Comparison of ENCODE assay signal across 8 cellular contexts in the genomic region with DNA sequence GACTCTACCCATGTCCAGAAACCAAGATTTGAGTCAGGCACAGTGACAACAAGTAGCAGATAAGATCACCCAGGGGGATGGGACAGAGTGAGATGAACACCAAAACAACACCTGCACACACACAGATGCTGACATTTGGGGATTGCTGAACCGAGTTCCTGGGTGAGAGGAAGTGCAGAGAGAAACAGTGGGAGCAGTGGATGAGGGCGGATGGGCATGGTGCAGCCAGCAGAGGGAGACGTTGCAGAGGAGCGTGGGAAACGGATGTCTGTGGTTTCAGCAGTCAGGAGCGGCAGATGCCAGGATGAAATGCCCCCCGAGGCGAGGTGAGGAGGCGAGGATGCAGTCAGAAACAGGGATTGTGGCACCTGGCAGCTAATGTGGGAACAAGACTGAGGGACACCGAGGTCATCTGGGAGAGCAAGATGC.
DNase-seq lines count a peak whose midpoint lies in the region; ATAC-seq and TF ChIP-seq lines count a peak whose summit lies in the region.

No MANE protein-coding gene starts in this region.

- ATAC-seq in activated T-helper 17 cell treated with anti-CD3 and anti-CD28 coated beads, Interleukin-2, amount 50 U/mL, for 72 hours (replicated peaks) = peak; percentile 31
- no peak for ATAC-seq in naive thymus-derived CD8-positive, alpha-beta T cell
- no peak for ATAC-seq in HG03378 (IDR thresholded peaks at IDR 0.05; ENCODE audit: unreplicated experiment)
- ATAC-seq in activated CD8-positive, alpha-beta memory T cell treated with anti-CD3 and anti-CD28 coated beads, Interleukin-2, amount 10 ng/mL, durations not matched to agents 7 days and 5 days = no peak

- H3K27ac Mint-ChIP-seq in HFFc6 = no peak overlapping the region; the same call in 1 of the 2 replicates
- peak overlapping the region; percentile 18 for H3K27ac Mint-ChIP-seq in activated T-helper 17 cell treated with anti-CD3 and anti-CD28 coated beads, Interleukin-2, amount 50 U/mL, for 72 hours
- peak overlapping the region in 9 of 10 donors; percentile 41 to 89 (median 71) for H3K27ac Mint-ChIP-seq in naive thymus-derived CD8-positive, alpha-beta T cell
- no peak overlapping the region for H3K27ac Mint-ChIP-seq in activated CD8-positive, alpha-beta memory T cell treated with anti-CD3 and anti-CD28 coated beads, Interleukin-2, amount 10 ng/mL, durations not matched to agents 7 days and 5 days

- POLR2A ChIA-PET in naive thymus-derived CD8-positive, alpha-beta T cell (lab: Charles Lee) = no interaction called here

- H3K4me3 Mint-ChIP-seq in HFFc6 = no peak overlapping the region
- peak overlapping the region; percentile 51 for H3K4me3 Mint-ChIP-seq in activated T-helper 17 cell treated with anti-CD3 and anti-CD28 coated beads, Interleukin-2, amount 50 U/mL, for 72 hours
- H3K4me3 Mint-ChIP-seq in naive thymus-derived CD8-positive, alpha-beta T cell = peak overlapping the region; percentile 33 to 82 (median 58)
- no peak overlapping the region for H3K4me3 Mint-ChIP-seq in activated CD8-positive, alpha-beta memory T cell treated with anti-CD3 and anti-CD28 coated beads, Interleukin-2, amount 10 ng/mL, durations not matched to agents 7 days and 5 days

- TF ChIP-seq CTCF in GM10266 (IDR thresholded peaks at IDR 0.05; ENCODE audit: control insufficient read depth, insufficient read depth, low read depth, missing control alignments) (peak; percentile 42), HFFc6 (IDR thresholded peaks at IDR 0.05) (peak; percentile 30; the same call in 1 of the 2 replicates)

- no peak for DNase-seq in GM10266 (ENCODE audit: extremely low spot score)
- no peak for DNase-seq in HFFc6
- DNase-seq in naive thymus-derived CD8-positive, alpha-beta T cell = peak in 2 of 10 donors; percentile 2 to 19
- no peak for DNase-seq in GOT3 (lab: John Stamatoyannopoulos, UW)
- DNase-seq in activated CD8-positive, alpha-beta memory T cell treated with anti-CD3 and anti-CD28 coated beads, Interleukin-2, amount 10 ng/mL, durations not matched to agents 7 days and 5 days = no peak
- no peak for DNase-seq in HUDEP-2 (lab: John Stamatoyannopoulos, UW; ENCODE audit: unreplicated experiment in 76 of 76)

- H3K9me3 Mint-ChIP-seq in HFFc6 = no peaks in the 10 kb centered on the region
- H3K9me3 Mint-ChIP-seq in activated T-helper 17 cell treated with anti-CD3 and anti-CD28 coated beads, Interleukin-2, amount 50 U/mL, for 72 hours = no peaks in the 10 kb centered on the region
- no peaks in the 10 kb centered on the region for H3K9me3 Mint-ChIP-seq in naive thymus-derived CD8-positive, alpha-beta T cell
- H3K9me3 Mint-ChIP-seq in activated CD8-positive, alpha-beta memory T cell treated with anti-CD3 and anti-CD28 coated beads, Interleukin-2, amount 10 ng/mL, durations not matched to agents 7 days and 5 days (ENCODE audit: low read depth) = no peaks in the 10 kb centered on the region

- peaks cover 11% of the 10 kb centered on the region; the same call in 1 of the 2 replicates for H3K36me3 Mint-ChIP-seq in HFFc6 (ENCODE audit: low read depth)
- H3K36me3 Mint-ChIP-seq in activated T-helper 17 cell treated with anti-CD3 and anti-CD28 coated beads, Interleukin-2, amount 50 U/mL, for 72 hours (ENCODE audit: low read depth) = no peaks in the 10 kb centered on the region
- peaks cover 0 to 29% (median 5%) of the 10 kb centered on the region in 3 donors for H3K36me3 Mint-ChIP-seq in naive thymus-derived CD8-positive, alpha-beta T cell
- peaks cover 14% of the 10 kb centered on the region for H3K36me3 Mint-ChIP-seq in activated CD8-positive, alpha-beta memory T cell treated with anti-CD3 and anti-CD28 coated beads, Interleukin-2, amount 10 ng/mL, durations not matched to agents 7 days and 5 days

- CTCF ChIA-PET in activated CD8-positive, alpha-beta memory T cell treated with anti-CD3 and anti-CD28 coated beads, Interleukin-2, amount 10 ng/mL, durations not matched to agents 7 days and 5 days (lab: Charles Lee) = no interaction called here

- peaks cover 10% of the 10 kb centered on the region; the same call in 1 of the 2 replicates for H3K4me1 Mint-ChIP-seq in HFFc6 (ENCODE audit: low read depth)
- H3K4me1 Mint-ChIP-seq in activated T-helper 17 cell treated with anti-CD3 and anti-CD28 coated beads, Interleukin-2, amount 50 U/mL, for 72 hours = peaks cover 8% of the 10 kb centered on the region
- H3K4me1 Mint-ChIP-seq in naive thymus-derived CD8-positive, alpha-beta T cell = peaks cover 14 to 36% (median 31%) of the 10 kb centered on the region in 4 donors
- peaks cover 21% of the 10 kb centered on the region for H3K4me1 Mint-ChIP-seq in activated CD8-positive, alpha-beta memory T cell treated with anti-CD3 and anti-CD28 coated beads, Interleukin-2, amount 10 ng/mL, durations not matched to agents 7 days and 5 days

- no peaks in the 10 kb centered on the region; the same call in 1 of the 2 replicates for H3K27me3 Mint-ChIP-seq in HFFc6 (ENCODE audit: insufficient read depth)
- H3K27me3 Mint-ChIP-seq in activated T-helper 17 cell treated with anti-CD3 and anti-CD28 coated beads, Interleukin-2, amount 50 U/mL, for 72 hours = no peaks in the 10 kb centered on the region
- no peaks in the 10 kb centered on the region for H3K27me3 Mint-ChIP-seq in naive thymus-derived CD8-positive, alpha-beta T cell
- no peaks in the 10 kb centered on the region for H3K27me3 Mint-ChIP-seq in activated CD8-positive, alpha-beta memory T cell treated with anti-CD3 and anti-CD28 coated beads, Interleukin-2, amount 10 ng/mL, durations not matched to agents 7 days and 5 days

Comparison
In these comparisons a context has a peak if more than half of its experiments do, and no peak if none do; other contexts are left out.
1. H3K27ac Mint-ChIP-seq: peak in activated T-helper 17 cell treated with anti-CD3 and anti-CD28 coated beads, Interleukin-2, amount 50 U/mL, for 72 hours (single experiment) and naive thymus-derived CD8-positive, alpha-beta T cell (9 of 10); none in HFFc6 (single experiment) and activated CD8-positive, alpha-beta memory T cell treated with anti-CD3 and anti-CD28 coated beads, Interleukin-2, amount 10 ng/mL, durations not matched to agents 7 days and 5 days (single experiment).
2. H3K4me3 Mint-ChIP-seq: peak in activated T-helper 17 cell treated with anti-CD3 and anti-CD28 coated beads, Interleukin-2, amount 50 U/mL, for 72 hours (single experiment) and naive thymus-derived CD8-positive, alpha-beta T cell (10 of 10); none in HFFc6 (single experiment) and activated CD8-positive, alpha-beta memory T cell treated with anti-CD3 and anti-CD28 coated beads, Interleukin-2, amount 10 ng/mL, durations not matched to agents 7 days and 5 days (single experiment).